1 cellular context compared by ENCODE assay signal in genomic region chr14:73455294-73455693, GRCh38.
TF ChIP-seq lines count a peak whose summit lies in the region.

No MANE protein-coding gene starts in this region.

TF ChIP-seq in HepG2, 621 proteins besides CTCF, POLR2A, EP300 and RAD21:
- TF ChIP-seq ARNT (IDR thresholded peaks at IDR 0.05) = no peak
- TF ChIP-seq DBP (CRISPR knock-in tag; IDR thresholded peaks at IDR 0.05; ENCODE audit: not compliant biosample characterization) = no peak
- TF ChIP-seq, protein P1, sequence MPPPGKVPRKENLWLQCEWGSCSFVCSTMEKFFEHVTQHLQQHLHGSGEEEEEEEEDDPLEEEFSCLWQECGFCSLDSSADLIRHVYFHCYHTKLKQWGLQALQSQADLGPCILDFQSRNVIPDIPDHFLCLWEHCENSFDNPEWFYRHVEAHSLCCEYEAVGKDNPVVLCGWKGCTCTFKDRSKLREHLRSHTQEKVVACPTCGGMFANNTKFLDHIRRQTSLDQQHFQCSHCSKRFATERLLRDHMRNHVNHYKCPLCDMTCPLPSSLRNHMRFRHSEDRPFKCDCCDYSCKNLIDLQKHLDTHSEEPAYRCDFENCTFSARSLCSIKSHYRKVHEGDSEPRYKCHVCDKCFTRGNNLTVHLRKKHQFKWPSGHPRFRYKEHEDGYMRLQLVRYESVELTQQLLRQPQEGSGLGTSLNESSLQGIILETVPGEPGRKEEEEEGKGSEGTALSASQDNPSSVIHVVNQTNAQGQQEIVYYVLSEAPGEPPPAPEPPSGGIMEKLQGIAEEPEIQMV (CRISPR knock-in tag; IDR thresholded peaks at IDR 0.05; ENCODE audit: low read depth) = no peak
- TF ChIP-seq ZFP36L2 (CRISPR knock-in tag; IDR thresholded peaks at IDR 0.05) = no peak
- TF ChIP-seq NFYB (CRISPR knock-in tag; IDR thresholded peaks at IDR 0.05) = no peak
- no peak for TF ChIP-seq ZNF839 (CRISPR knock-in tag; IDR thresholded peaks at IDR 0.05; ENCODE audit: borderline replicate concordance)
- TF ChIP-seq TCF7 (IDR thresholded peaks at IDR 0.05; ENCODE audit: low read depth) = no peak
- no peak for TF ChIP-seq THRA (CRISPR knock-in tag; IDR thresholded peaks at IDR 0.05; ENCODE audit: borderline replicate concordance)
- no peak for TF ChIP-seq TOE1 (CRISPR knock-in tag; IDR thresholded peaks at IDR 0.05)
- TF ChIP-seq ZNF562 (CRISPR knock-in tag; IDR thresholded peaks at IDR 0.05; ENCODE audit: borderline replicate concordance) = no peak
- TF ChIP-seq, protein P2, sequence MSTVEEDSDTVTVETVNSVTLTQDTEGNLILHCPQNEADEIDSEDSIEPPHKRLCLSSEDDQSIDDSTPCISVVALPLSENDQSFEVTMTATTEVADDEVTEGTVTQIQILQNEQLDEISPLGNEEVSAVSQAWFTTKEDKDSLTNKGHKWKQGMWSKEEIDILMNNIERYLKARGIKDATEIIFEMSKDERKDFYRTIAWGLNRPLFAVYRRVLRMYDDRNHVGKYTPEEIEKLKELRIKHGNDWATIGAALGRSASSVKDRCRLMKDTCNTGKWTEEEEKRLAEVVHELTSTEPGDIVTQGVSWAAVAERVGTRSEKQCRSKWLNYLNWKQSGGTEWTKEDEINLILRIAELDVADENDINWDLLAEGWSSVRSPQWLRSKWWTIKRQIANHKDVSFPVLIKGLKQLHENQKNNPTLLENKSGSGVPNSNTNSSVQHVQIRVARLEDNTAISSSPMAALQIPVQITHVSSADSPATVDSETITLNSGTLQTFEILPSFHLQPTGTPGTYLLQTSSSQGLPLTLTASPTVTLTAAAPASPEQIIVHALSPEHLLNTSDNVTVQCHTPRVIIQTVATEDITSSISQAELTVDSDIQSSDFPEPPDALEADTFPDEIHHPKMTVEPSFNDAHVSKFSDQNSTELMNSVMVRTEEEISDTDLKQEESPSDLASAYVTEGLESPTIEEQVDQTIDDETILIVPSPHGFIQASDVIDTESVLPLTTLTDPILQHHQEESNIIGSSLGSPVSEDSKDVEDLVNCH (CRISPR knock-in tag; IDR thresholded peaks at IDR 0.05) = no peak
- no peak for TF ChIP-seq DR1 (CRISPR knock-in tag; IDR thresholded peaks at IDR 0.05)
- TF ChIP-seq ZEB1 (IDR thresholded peaks at IDR 0.05; ENCODE audit: insufficient replicate concordance, low read depth) = no peak
- no peak for TF ChIP-seq HNRNPH1 (optimal IDR thresholded peaks at IDR 0.05; ENCODE audit: low read depth, low read length)
